Comparison of ENCODE assay signal across 1 cellular context in the genomic region with DNA sequence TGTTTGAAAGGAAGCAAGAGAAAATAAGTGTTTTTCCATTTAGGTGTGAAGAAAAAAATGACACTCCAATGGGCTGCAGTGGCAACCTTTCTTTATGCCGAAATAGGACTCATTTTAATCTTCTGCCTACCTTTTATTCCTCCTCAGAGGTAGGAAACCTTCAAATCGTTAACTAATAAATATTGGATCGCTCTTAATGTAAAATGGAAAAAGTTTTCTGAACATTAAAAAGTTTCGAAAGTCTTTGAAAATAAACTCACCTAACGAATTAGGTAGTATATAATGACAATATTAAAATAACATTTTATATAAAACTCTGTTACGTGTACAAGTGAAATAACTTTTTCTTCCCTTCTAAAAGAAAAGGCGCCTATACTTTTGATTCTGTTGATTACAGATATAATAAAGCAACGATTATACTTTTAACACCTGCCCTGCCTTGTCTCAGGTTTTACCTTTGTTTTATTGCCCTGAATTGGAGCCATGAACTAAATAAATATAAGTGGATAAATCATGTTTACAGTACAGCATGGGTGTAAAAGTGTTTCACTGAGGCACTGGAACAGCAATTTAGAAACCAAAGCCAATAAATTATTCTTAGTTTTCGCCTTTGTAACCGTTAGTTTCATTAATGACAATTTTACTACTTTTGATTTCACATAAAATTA.
TF ChIP-seq lines count a peak whose summit lies in the region.

No MANE protein-coding gene starts in this region.

TF ChIP-seq in GM12891, 5 proteins besides CTCF, POLR2A, EP300 and RAD21 (continued from another document):
- no peak for TF ChIP-seq POLR2AphosphoS5 (IDR thresholded peaks at IDR 0.05; ENCODE audit: low read depth, low read length)
- no peak for TF ChIP-seq SPI1 (IDR thresholded peaks at IDR 0.05; ENCODE audit: low read depth, low read length)
